ENCODE assay signal across 8 cellular contexts in the genomic region with DNA sequence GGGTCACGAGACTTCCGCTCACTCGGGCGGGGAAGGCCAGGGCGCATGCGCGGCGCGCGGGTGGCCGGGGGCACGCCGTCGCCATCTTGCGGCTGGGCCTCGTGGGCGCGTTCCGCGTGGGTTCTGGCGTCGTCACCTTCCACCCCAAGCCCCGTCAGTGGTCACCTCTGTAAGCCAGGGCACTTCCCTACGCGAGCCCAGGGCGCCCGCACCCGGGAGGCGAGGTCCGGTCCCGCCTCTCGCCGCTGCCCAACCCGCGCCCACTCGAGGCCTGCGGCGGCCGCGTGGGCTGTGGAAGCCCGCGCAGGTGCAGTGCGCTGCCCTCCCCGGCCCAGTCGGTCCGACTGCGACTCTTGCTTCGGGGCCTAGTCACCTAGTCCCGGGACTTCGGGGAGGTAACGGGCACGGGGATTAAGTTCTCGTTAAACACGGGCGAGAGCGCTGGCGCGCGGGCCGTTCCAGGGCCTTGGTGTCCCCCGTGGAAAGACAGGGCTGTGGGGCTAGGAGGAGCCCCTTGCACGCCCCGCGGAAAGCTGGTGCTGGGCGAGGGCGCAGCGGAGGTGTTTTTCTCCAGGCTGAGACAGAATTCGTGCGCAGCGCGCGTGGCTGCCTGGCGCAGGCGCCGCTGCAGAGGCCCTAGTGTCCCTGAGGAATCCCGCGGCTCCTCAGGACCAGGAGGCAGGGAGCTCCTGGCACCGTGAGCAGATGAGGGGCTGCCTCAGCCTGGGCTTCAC. TPM values are rescaled to one million over a fixed set of nuclear protein-coding genes. Genes with fewer than 3 reads are reported as not detected.
DNase-seq lines count a peak whose midpoint lies in the region; ATAC-seq and TF ChIP-seq lines count a peak whose summit lies in the region.

No MANE protein-coding gene starts in this region.

- H3K27me3 ChIP-seq in GM23338 (ENCODE audit: insufficient read depth), result no peaks in the 10 kb centered on the region
- H3K27me3 ChIP-seq in right atrium auricular region, result no peaks in the 10 kb centered on the region
- no peaks in the 10 kb centered on the region for H3K27me3 ChIP-seq in uterus

- H3K4me1 Mint-ChIP-seq in GM23338, result peaks cover 22% of the 10 kb centered on the region
- H3K4me1 Mint-ChIP-seq in T-helper 1 cell treated with Interleukin-12 subunit alpha and Interleukin-12 subunit beta and Interleukin-4 antibody, amounts not matched to agents 30 μg/mL and 1 μg/mL, for 36 hours (ENCODE audit: low read depth), result peaks cover 18% of the 10 kb centered on the region

- H3K36me3 ChIP-seq in GM23338 (ENCODE audit: insufficient read depth) (no peaks in the 10 kb centered on the region), right atrium auricular region (peaks cover 26% of the 10 kb centered on the region), uterus (no peaks in the 10 kb centered on the region)

- peaks cover 8% of the 10 kb centered on the region; the same call in 2 of the 3 replicates for H3K36me3 Mint-ChIP-seq in GM23338 (ENCODE audit: low read depth)
- peaks cover 13% of the 10 kb centered on the region for H3K36me3 Mint-ChIP-seq in T-helper 1 cell treated with Interleukin-12 subunit alpha and Interleukin-12 subunit beta and Interleukin-4 antibody, amounts not matched to agents 30 μg/mL and 1 μg/mL, for 36 hours (ENCODE audit: low read depth)

- peak overlapping the region; percentile 92 for H3K4me2 ChIP-seq in GM23338

- H3K9me3 ChIP-seq in right atrium auricular region, result no peaks in the 10 kb centered on the region
- H3K9me3 ChIP-seq in uterus, result no peaks in the 10 kb centered on the region

- H3K79me2 ChIP-seq in GM23338 (replicated peaks; ENCODE audit: insufficient read depth), result 0 out of 2 replicates have a peak, but pooled peaks cover 4% of the 10 kb centered on the region

- H3K27me3 Mint-ChIP-seq in GM23338 (ENCODE audit: insufficient read depth, low read depth, poor library complexity), result peaks cover 45% of the 10 kb centered on the region
- H3K27me3 Mint-ChIP-seq in T-helper 1 cell treated with Interleukin-12 subunit alpha and Interleukin-12 subunit beta and Interleukin-4 antibody, amounts not matched to agents 30 μg/mL and 1 μg/mL, for 36 hours (ENCODE audit: low read depth), result no peaks in the 10 kb centered on the region

- peak; percentile 9 for ATAC-seq in GM23338

- intact Hi-C loops in uterus (cut with DNase I; ENCODE audit: low total_unique reads), result no loop called here

- H3K4me3 ChIP-seq in GM23338 (peak overlapping the region; percentile 96), right atrium auricular region (peak overlapping the region; percentile 63 to 81), uterus (peak overlapping the region; percentile 74 to 88)

- peak overlapping the region; percentile 87 for H2AFZ ChIP-seq in GM23338

- peak overlapping the region; percentile 78; the same call in 1 of the 2 replicates for H3K27ac Mint-ChIP-seq in GM23338
- peak overlapping the region; percentile 91 for H3K27ac Mint-ChIP-seq in T-helper 1 cell treated with Interleukin-12 subunit alpha and Interleukin-12 subunit beta and Interleukin-4 antibody, amounts not matched to agents 30 μg/mL and 1 μg/mL, for 36 hours

- peak; percentile 92 to 99 for TF ChIP-seq POLR2A in uterus (IDR thresholded peaks at IDR 0.05)

- H3K27ac ChIP-seq in GM23338 (ENCODE audit: low read depth) (peak overlapping the region; percentile 63; the same call in 1 of the 2 replicates), right atrium auricular region (peak overlapping the region; percentile 93 to 95), uterus (peak overlapping the region; percentile 96 to 97)

- DNase-seq in Daoy (ENCODE audit: low read depth) (peak; percentile 96), GM23338 (ENCODE audit: low spot score) (peak; percentile 89), MV-4-11 (lab: John Stamatoyannopoulos, UW) (peak; percentile 78), amniotic stem cell (lab: John Stamatoyannopoulos, UW) (peak; percentile 65), right atrium auricular region (ENCODE audit: low spot score) (peak; percentile 95), putamen (ENCODE audit: low spot score) (peak; percentile 88), uterus (peak; percentile 93 to 94)

- no peaks in the 10 kb centered on the region for H3K9me2 ChIP-seq in GM23338 (ENCODE audit: insufficient read depth)

- peaks cover under 1% of the 10 kb centered on the region; the same call in 1 of the 2 replicates for H4K20me1 ChIP-seq in GM23338 (replicated peaks; ENCODE audit: insufficient read depth)

- H3F3A ChIP-seq in GM23338 (replicated peaks; ENCODE audit: low read depth), result peaks cover 34% of the 10 kb centered on the region

- peak overlapping the region; percentile 84 for H3K4me3 Mint-ChIP-seq in GM23338
- H3K4me3 Mint-ChIP-seq in T-helper 1 cell treated with Interleukin-12 subunit alpha and Interleukin-12 subunit beta and Interleukin-4 antibody, amounts not matched to agents 30 μg/mL and 1 μg/mL, for 36 hours, result peak overlapping the region; percentile 83

- H3K9me3 Mint-ChIP-seq in GM23338, result no peaks in the 10 kb centered on the region; the same call in 2 of the 3 replicates
- H3K9me3 Mint-ChIP-seq in T-helper 1 cell treated with Interleukin-12 subunit alpha and Interleukin-12 subunit beta and Interleukin-4 antibody, amounts not matched to agents 30 μg/mL and 1 μg/mL, for 36 hours, result no peaks in the 10 kb centered on the region

- H3K4me1 ChIP-seq in GM23338 (ENCODE audit: insufficient read depth), result peaks cover 12% of the 10 kb centered on the region
- peaks cover 0 to 50% of the 10 kb centered on the region in 2 donors for H3K4me1 ChIP-seq in right atrium auricular region
- peaks cover 0 to 27% of the 10 kb centered on the region in 2 donors for H3K4me1 ChIP-seq in uterus

- TF ChIP-seq CTCF in GM23338 (conservative IDR thresholded peaks at IDR 0.05; ENCODE audit: low read depth in 2 of 2) (peak; percentile 14 to 27; a peak in 1 of 4 replicates), right atrium auricular region (IDR thresholded peaks at IDR 0.05) (peak in 1 of 2 donors; percentile 68), uterus (IDR thresholded peaks at IDR 0.05) (peak in 3 of 4 experiments; percentile 39 to 66 (median 45))

TF ChIP-seq in GM23338, 12 proteins besides CTCF, POLR2A, EP300 and RAD21 (continues in another document):
- TF ChIP-seq NANOG (IDR thresholded peaks at IDR 0.05; ENCODE audit: borderline replicate concordance) (no peak), ZNF331 (CRISPR knock-in tag; IDR thresholded peaks at IDR 0.05; ENCODE audit: low read depth) (no peak), ZNF114 (CRISPR knock-in tag; IDR thresholded peaks at IDR 0.05) (no peak), JUNB (IDR thresholded peaks at IDR 0.05; ENCODE audit: unreplicated experiment) (no peak), POLR2AphosphoS5 (IDR thresholded peaks at IDR 0.05; ENCODE audit: low read depth) (peak; percentile 80), CREB1 (CRISPR knock-in tag; IDR thresholded peaks at IDR 0.05; ENCODE audit: low read depth) (no peak), EZH2 (IDR thresholded peaks at IDR 0.05; ENCODE audit: low read depth, unreplicated experiment) (no peak), STAT1 (IDR thresholded peaks at IDR 0.05; ENCODE audit: unreplicated experiment) (no peak)
- TF ChIP-seq, protein P1, sequence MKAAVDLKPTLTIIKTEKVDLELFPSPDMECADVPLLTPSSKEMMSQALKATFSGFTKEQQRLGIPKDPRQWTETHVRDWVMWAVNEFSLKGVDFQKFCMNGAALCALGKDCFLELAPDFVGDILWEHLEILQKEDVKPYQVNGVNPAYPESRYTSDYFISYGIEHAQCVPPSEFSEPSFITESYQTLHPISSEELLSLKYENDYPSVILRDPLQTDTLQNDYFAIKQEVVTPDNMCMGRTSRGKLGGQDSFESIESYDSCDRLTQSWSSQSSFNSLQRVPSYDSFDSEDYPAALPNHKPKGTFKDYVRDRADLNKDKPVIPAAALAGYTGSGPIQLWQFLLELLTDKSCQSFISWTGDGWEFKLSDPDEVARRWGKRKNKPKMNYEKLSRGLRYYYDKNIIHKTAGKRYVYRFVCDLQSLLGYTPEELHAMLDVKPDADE (IDR thresholded peaks at IDR 0.05), result peak; percentile 57; the same call in 1 of the 2 replicates

RNA-seq across cellular contexts. Expression of a gene that starts 0.4 kb away (rescaled TPM):
- 138 and 216 TPM in 2 replicates for total RNA-seq in Daoy (2014; rRNA removed; shearing (Covaris generic))
- total RNA-seq in GM23338 (2014; rRNA removed; shearing (Covaris generic)), result 80.1 and 125 TPM in 2 replicates
- 140 and 152 TPM in 2 replicates for polyA plus RNA-seq in GM23338 (2016; fragmentation: Nextera tagmentation; extraction: Ambion mirVana)
- total RNA-seq in right atrium auricular region, result 100 to 1,000 TPM in 1 of 2 donors, 10 to 100 TPM in 1; 59.4 to 145 TPM
- total RNA-seq in uterus, result 100 to 1,000 TPM in 1 of 4 donors, 10 to 100 TPM in 3; 31.2 to 350 (median 55.1) TPM

RNA-seq across cellular contexts. Expression of a gene that starts 11.2 kb away (rescaled TPM):
- total RNA-seq in Daoy (2014; rRNA removed; shearing (Covaris generic)), result 1,181 and 1,293 TPM in 2 replicates
- 418 and 620 TPM in 2 replicates for total RNA-seq in GM23338 (2014; rRNA removed; shearing (Covaris generic))
- 206 and 209 TPM in 2 replicates for polyA plus RNA-seq in GM23338 (2016; fragmentation: Nextera tagmentation; extraction: Ambion mirVana)
- total RNA-seq in right atrium auricular region (100 to 1,000 TPM; 321 to 426 TPM), uterus (100 to 1,000 TPM; 199 to 504 (median 304) TPM)

RNA-seq across cellular contexts. Expression of a gene that starts 19.8 kb away (rescaled TPM):
- total RNA-seq in Daoy (2014; rRNA removed; shearing (Covaris generic)), result 376 and 391 TPM in 2 replicates
- 236 TPM in 2 replicates for total RNA-seq in GM23338 (2014; rRNA removed; shearing (Covaris generic))
- 36.5 and 54.3 TPM in 2 replicates for polyA plus RNA-seq in GM23338 (2016; fragmentation: Nextera tagmentation; extraction: Ambion mirVana)
- total RNA-seq in right atrium auricular region (10 to 100 TPM; 24.3 to 35.9 TPM), uterus (10 to 100 TPM in 3 of 4 donors, 1 to 10 TPM in 1; 3.2 to 82.1 (median 34.5) TPM)

RNA-seq across cellular contexts. Expression of a gene that starts 20.0 kb away (rescaled TPM):
- 149 and 250 TPM in 2 replicates for total RNA-seq in Daoy (2014; rRNA removed; shearing (Covaris generic))
- total RNA-seq in GM23338 (2014; rRNA removed; shearing (Covaris generic)), result 149 and 188 TPM in 2 replicates
- 498 and 517 TPM in 2 replicates for polyA plus RNA-seq in GM23338 (2016; fragmentation: Nextera tagmentation; extraction: Ambion mirVana)
- 100 to 1,000 TPM; 126 to 229 TPM for total RNA-seq in right atrium auricular region
- 10 to 100 TPM; 45.9 to 72.6 (median 61.5) TPM for total RNA-seq in uterus

RNA-seq across cellular contexts. Expression of a gene that starts 30.5 kb away (rescaled TPM):
- total RNA-seq in Daoy (2014; rRNA removed; shearing (Covaris generic)), result 0.21 and 0.97 TPM in 2 replicates
- 0.93 and 3.8 TPM in 2 replicates for total RNA-seq in GM23338 (2014; rRNA removed; shearing (Covaris generic))
- polyA plus RNA-seq in GM23338 (2016; fragmentation: Nextera tagmentation; extraction: Ambion mirVana), result 2.7 and 3.6 TPM in 2 replicates
- total RNA-seq in right atrium auricular region, result 1 to 10 TPM in 1 of 2 donors, not detected in 1; 1.7 TPM
- 1 to 10 TPM in 2 of 4 donors, not detected in 2; 2.0 to 2.1 TPM for total RNA-seq in uterus

Comparison
In these comparisons a context has a peak if more than half of its experiments do, and no peak if none do; other contexts are left out.
1. Peak in every context shown above with its lines: DNase-seq, ATAC-seq, H3K4me3 ChIP-seq and H3K27ac ChIP-seq.